ENCODE assay signal across 8 cellular contexts in the genomic region with DNA sequence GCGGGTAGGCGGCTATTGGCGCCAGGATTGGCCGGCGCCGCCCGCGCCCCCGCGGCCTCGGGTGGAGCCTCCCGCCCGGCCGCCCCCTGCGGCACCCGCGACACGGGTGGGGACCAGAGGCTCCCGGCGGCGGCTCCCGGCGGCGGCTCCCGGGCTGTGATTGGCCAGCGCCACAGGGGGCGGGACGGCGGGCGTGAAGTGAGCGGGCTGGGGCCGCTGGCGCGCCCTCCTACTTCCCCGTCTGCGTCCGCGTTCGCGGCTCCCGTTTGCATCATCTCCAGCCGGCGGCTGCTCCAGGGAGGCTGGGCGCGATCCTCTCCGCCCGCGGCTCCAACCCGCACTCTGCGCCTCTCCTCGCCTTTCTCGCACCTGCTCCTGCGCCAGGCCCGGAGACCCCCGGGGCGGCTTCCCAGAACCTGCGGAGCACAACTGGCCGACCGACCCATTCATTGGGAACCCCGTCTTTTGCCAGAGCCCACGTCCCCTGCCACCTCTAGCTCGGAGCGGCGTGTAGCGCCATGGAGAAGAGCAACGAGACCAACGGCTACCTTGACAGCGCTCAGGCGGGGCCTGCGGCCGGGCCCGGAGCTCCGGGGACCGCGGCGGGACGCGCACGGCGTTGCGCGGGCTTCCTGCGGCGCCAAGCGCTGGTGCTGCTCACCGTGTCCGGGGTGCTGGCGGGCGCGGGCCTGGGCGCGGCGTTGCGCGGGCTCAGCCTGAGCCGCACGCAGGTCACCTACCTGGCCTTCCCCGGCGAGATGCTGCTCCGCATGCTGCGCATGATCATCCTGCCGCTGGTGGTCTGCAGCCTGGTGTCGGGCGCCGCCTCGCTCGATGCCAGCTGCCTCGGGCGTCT. TPM values are rescaled to one million over a fixed set of nuclear protein-coding genes. Genes with fewer than 3 reads are reported as not detected.
A peak's percentile ranks its signal among the peaks of the same experiment; 100 is the strongest.
DNase-seq lines count a peak whose midpoint lies in the region; ATAC-seq and TF ChIP-seq lines count a peak whose summit lies in the region.

Gene SLC1A4, plus strand, starts transcription at position 274 of the 856 bp plus-strand sequence. Its CDS starts 245 bp downstream, at position 519.

- WGBS in hepatocyte (ENCODE audit: low lambda C conversion rate, missing lambda C conversion rate): 3% methylated on average over 65 of the region's 109 CpGs

- H3K4me2 ChIP-seq in hepatocyte: peak within 1 kb of the TSS; percentile 99

- H3K27me3 ChIP-seq in ascending aorta (no peaks in the 10 kb centered on the region), hepatocyte (peaks cover 8% of the 10 kb centered on the region)

- no peaks in the 10 kb centered on the region for H4K20me1 ChIP-seq in hepatocyte (ENCODE audit: insufficient read depth, poor library complexity, severe bottlenecking)

- ATAC-seq in GM18502 (IDR thresholded peaks at IDR 0.05; ENCODE audit: poor library complexity, unreplicated experiment): peak; percentile 79
- peak; percentile 81 for ATAC-seq in HG02885 (IDR thresholded peaks at IDR 0.05; ENCODE audit: poor library complexity, unreplicated experiment)

- H3K4me1 ChIP-seq in ascending aorta: peaks cover 0 to 31% of the 10 kb centered on the region in 2 donors
- peaks cover 20% of the 10 kb centered on the region for H3K4me1 ChIP-seq in hepatocyte (ENCODE audit: insufficient read depth)

- H3K36me3 ChIP-seq in ascending aorta: no peaks in the 10 kb centered on the region
- H3K36me3 ChIP-seq in hepatocyte (replicated peaks; ENCODE audit: insufficient read depth, low read depth): no peaks in the 10 kb centered on the region

- H3K27ac ChIP-seq in ascending aorta (peak within 1 kb of the TSS; percentile 97 to 99), hepatocyte (peak within 1 kb of the TSS; percentile 98)

- TF ChIP-seq CTCF in ascending aorta (IDR thresholded peaks at IDR 0.05): no peak
- no peak for TF ChIP-seq CTCF in hepatocyte (IDR thresholded peaks at IDR 0.05; ENCODE audit: poor library complexity)
- TF ChIP-seq CTCF in retinal pigment epithelial cell (conservative IDR thresholded peaks at IDR 0.05; ENCODE audit: low read depth, low read length): no peak

- H3K4me3 ChIP-seq in ascending aorta (peak within 1 kb of the TSS; percentile 99), hepatocyte (peak within 1 kb of the TSS; percentile 77), retinal pigment epithelial cell (ENCODE audit: low read length) (peak within 1 kb of the TSS; percentile 76)

- H3K9me3 ChIP-seq in ascending aorta (no peaks in the 10 kb centered on the region), hepatocyte (ENCODE audit: low read depth) (no peaks in the 10 kb centered on the region)

- no peaks in the 10 kb centered on the region for H3K9me2 ChIP-seq in hepatocyte (replicated peaks; ENCODE audit: insufficient read depth)

- intact Hi-C loops in ascending aorta (cut with DNase I): loop anchor here (1.0 to 10.0 kb wide), 8 partner anchors 47 to 1445 kb away; partner anchors contain the start of genes CEP68, MEIS1, RAB1A and SERTAD2

- H3K79me2 ChIP-seq in hepatocyte: peaks cover 7% of the 10 kb centered on the region

- peak within 1 kb of the TSS; percentile 86 for H2AFZ ChIP-seq in hepatocyte

- DNase-seq in NCI-H1694 treated with DMSO at 0.1 percent for 48 hours (lab: John Stamatoyannopoulos, UW): peak; percentile 81
- peak; percentile 71 for DNase-seq in T-helper 22 cell (ENCODE audit: low read depth)
- peak; percentile 79 to 96 for DNase-seq in ascending aorta (ENCODE audit: low spot score in 2 of 2)
- peak; percentile 91 for DNase-seq in hepatocyte (ENCODE audit: low spot score)
- no peak for DNase-seq in retinal pigment epithelial cell (ENCODE audit: low read depth)
- DNase-seq in cortex of kidney (lab: John Stamatoyannopoulos, UW): no peak

RNA-seq across cellular contexts. Expression of gene SLC1A4, which starts in this region (rescaled TPM):
- total RNA-seq in ascending aorta (19.5 TPM), hepatocyte (17.8 and 23.0 TPM in 2 replicates)
- 11.8 and 14.2 TPM in 2 replicates for polyA plus RNA-seq in hepatocyte

Comparison
In these comparisons a context has a peak if more than half of its experiments do, and no peak if none do; other contexts are left out.
1. DNase-seq: peak in NCI-H1694 treated with DMSO at 0.1 percent for 48 hours (single experiment), T-helper 22 cell (single experiment), ascending aorta (2 of 2) and hepatocyte (single experiment); none in retinal pigment epithelial cell (single experiment) and cortex of kidney (single experiment).
2. Peak in every context shown above with its lines, with median percentiles within 50 percentile points of each other: H3K4me3 ChIP-seq.